14 cellular contexts compared by ENCODE assay signal in the genomic region with DNA sequence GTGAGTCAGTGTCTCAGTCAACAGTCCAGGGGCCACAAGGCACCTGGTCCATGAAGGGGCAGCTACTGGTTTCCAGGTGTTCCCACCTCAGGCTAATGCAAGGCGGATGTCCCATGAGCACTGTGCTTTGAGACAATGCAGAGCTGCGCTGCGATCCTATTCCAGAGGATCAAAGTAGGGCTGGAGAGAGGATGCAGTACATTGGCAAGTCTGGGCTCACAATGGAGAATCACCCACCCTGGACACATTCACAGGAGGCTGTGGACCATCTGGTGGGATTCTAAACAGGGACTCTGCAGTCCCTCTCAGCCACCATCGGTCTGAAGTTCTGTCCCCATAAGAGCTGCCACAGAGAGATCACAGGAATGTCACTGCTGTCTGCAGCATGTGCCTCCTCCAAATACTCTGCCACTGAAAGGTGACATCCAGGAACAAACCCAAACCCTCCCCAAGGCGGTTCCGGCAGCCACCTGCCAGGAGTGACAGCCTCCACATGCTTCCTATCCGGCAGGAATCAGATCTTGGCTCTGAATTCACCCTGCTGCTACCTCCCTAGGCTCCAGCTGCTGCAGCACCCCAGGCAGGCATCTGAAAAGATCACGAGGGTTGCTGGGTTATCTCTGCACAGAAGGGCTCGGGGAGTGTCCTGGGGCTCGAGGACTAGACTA. TPM values are rescaled to one million over a fixed set of nuclear protein-coding genes. Genes with fewer than 3 reads are reported as not detected.
DNase-seq lines count a peak whose midpoint lies in the region; ATAC-seq lines count a peak whose summit lies in the region.
"Had no signal": no experiment of that assay in that cellular context is flagged by ENCODE, and none has a peak within 500 bp of the region (broad histone marks: within the 10 kb centered on the region; RNA-seq: fewer than 3 reads in every experiment).

No MANE protein-coding gene starts in this region.

- DNase-seq in CD4-positive, CD25-positive, alpha-beta regulatory T cell, result no peak
- DNase-seq in DMS53 treated with DMSO at 0.1 percent for 48 hours (lab: John Stamatoyannopoulos, UW; ENCODE audit: unreplicated experiment) (peak; percentile 25), caudate nucleus (lab: John Stamatoyannopoulos, UW) (peak in 28 of 61 donors; percentile 19 to 86 (median 36)), neuronal stem cell (ENCODE audit: low spot score) (no peak), KG1 (lab: John Stamatoyannopoulos, UW) (no peak)
- no peak for DNase-seq in stimulated activated CD4-positive, alpha-beta T cell treated with anti-CD3 and anti-CD28 coated beads, Interleukin-4, amount 100 ng/mL, for 1 hour
- DNase-seq: BE2C, GM23248, NCI-H2029, NCI-H446, NCI-H526 had no signal

- no peak overlapping the region for H4K8ac ChIP-seq in neuronal stem cell (ENCODE audit: low read depth, low read length)

- H3K14ac ChIP-seq in neuronal stem cell (ENCODE audit: low read length), result peak overlapping the region; percentile 71

- no peaks in the 10 kb centered on the region for H3K27me3 ChIP-seq in CD4-positive, CD25-positive, alpha-beta regulatory T cell (ENCODE audit: control insufficient read depth, insufficient read depth, low read length)
- no peaks in the 10 kb centered on the region for H3K27me3 ChIP-seq in neuronal stem cell (ENCODE audit: control insufficient read depth in 3 of 3, insufficient read depth in 3 of 3, low read depth in 1 of 3, low read length in 3 of 3)
- H3K27me3 ChIP-seq: BE2C had no signal

- H2BK5ac ChIP-seq in neuronal stem cell (ENCODE audit: low read length), result no peak overlapping the region

- H2AFZ ChIP-seq in neuronal stem cell (ENCODE audit: low read length), result no peak overlapping the region
- H2AFZ ChIP-seq: GM23248 had no signal

- no peaks in the 10 kb centered on the region for H3K4me1 ChIP-seq in CD4-positive, CD25-positive, alpha-beta regulatory T cell (ENCODE audit: control insufficient read depth, insufficient read depth, low read length, poor library complexity, severe bottlenecking)
- no peaks in the 10 kb centered on the region for H3K4me1 ChIP-seq in neuronal stem cell (ENCODE audit: control insufficient read depth in 2 of 2, insufficient read depth in 1 of 2, low read depth in 1 of 2, low read length in 2 of 2)
- H3K4me1 ChIP-seq: BE2C, HAP-1 had no signal

- WGBS in neuronal stem cell (ENCODE audit: extremely low coverage in 2 of 2, insufficient read length in 2 of 2, insufficient replicate concordance in 1 of 2), 2 donors, result no CpG with 5 or more reads among the region's 10 CpGs

- H3K4me3 ChIP-seq in CD4-positive, CD25-positive, alpha-beta regulatory T cell (ENCODE audit: low read depth, low read length), result no peak overlapping the region
- peak overlapping the region in 1 of 2 donors; percentile 11 for H3K4me3 ChIP-seq in neuronal stem cell (ENCODE audit: low read length in 2 of 2)
- H3K4me3 ChIP-seq: GM23248, HAP-1 had no signal

- H3K9ac ChIP-seq in neuronal stem cell (ENCODE audit: low read depth, low read length, poor library complexity), result no peak overlapping the region
- H3K9ac ChIP-seq: GM23248 had no signal

- H3K9me3 ChIP-seq in CD4-positive, CD25-positive, alpha-beta regulatory T cell (ENCODE audit: control insufficient read depth in 2 of 2, low read length in 2 of 2), result no peaks in the 10 kb centered on the region
- no peaks in the 10 kb centered on the region for H3K9me3 ChIP-seq in neuronal stem cell (replicated peaks in 1 of 2; ENCODE audit: control insufficient read depth in 2 of 2, insufficient read depth in 1 of 2, low read depth in 1 of 2, low read length in 2 of 2)
- H3K9me3 ChIP-seq: BE2C, HAP-1 had no signal

- H2BK12ac ChIP-seq in neuronal stem cell (ENCODE audit: low read length), result no peak overlapping the region

- H3K4me1 Mint-ChIP-seq in CD4-positive, CD25-positive, alpha-beta regulatory T cell, result peaks cover 0 to 2% (median 0%) of the 10 kb centered on the region in 4 donors

- H3K36me3 ChIP-seq in CD4-positive, CD25-positive, alpha-beta regulatory T cell (ENCODE audit: control insufficient read depth, insufficient read depth, low read length), result peaks cover 46% of the 10 kb centered on the region
- H3K36me3 ChIP-seq in neuronal stem cell (replicated peaks in 1 of 2; ENCODE audit: control insufficient read depth in 2 of 2, insufficient read depth in 2 of 2, low read length in 2 of 2), result peaks cover 25 to 52% of the 10 kb centered on the region in 2 donors

- no peaks in the 10 kb centered on the region for H3K9me3 Mint-ChIP-seq in CD4-positive, CD25-positive, alpha-beta regulatory T cell

- H2BK120ac ChIP-seq in neuronal stem cell (ENCODE audit: low read depth, low read length), result no peak overlapping the region

- H3K27ac ChIP-seq in CD4-positive, CD25-positive, alpha-beta regulatory T cell (ENCODE audit: insufficient read depth, low read length, poor library complexity, severe bottlenecking), result no peak overlapping the region
- peak overlapping the region; percentile 24 for H3K27ac ChIP-seq in caudate nucleus (ENCODE audit: low read depth, low read length)
- H3K27ac ChIP-seq in neuronal stem cell (replicated peaks; ENCODE audit: low read length), result no peak overlapping the region
- H3K27ac ChIP-seq: GM23248 had no signal

- H3K27me3 Mint-ChIP-seq in CD4-positive, CD25-positive, alpha-beta regulatory T cell, result no peaks in the 10 kb centered on the region

- H3K18ac ChIP-seq in neuronal stem cell (ENCODE audit: low read length), result no peak overlapping the region

- H3K36me3 Mint-ChIP-seq in CD4-positive, CD25-positive, alpha-beta regulatory T cell, result peaks cover 34% of the 10 kb centered on the region

- H3K4ac ChIP-seq in neuronal stem cell (ENCODE audit: low read length), result no peak overlapping the region

- peak overlapping the region; percentile 85 for H3K23ac ChIP-seq in neuronal stem cell (ENCODE audit: low read depth, low read length, poor library complexity)

- H3K79me1 ChIP-seq in neuronal stem cell (ENCODE audit: low read depth, low read length), result no peaks in the 10 kb centered on the region

- no peak overlapping the region for H2AK5ac ChIP-seq in neuronal stem cell (ENCODE audit: low read depth, low read length)

- no peak overlapping the region for H3K4me3 Mint-ChIP-seq in CD4-positive, CD25-positive, alpha-beta regulatory T cell

- no peak for ATAC-seq in CD4-positive, CD25-positive, alpha-beta regulatory T cell (ENCODE audit: low read depth in 2 of 2)
- no peak for ATAC-seq in HG03025 (IDR thresholded peaks at IDR 0.05; ENCODE audit: low FRiP score, unreplicated experiment)
- ATAC-seq: Right ventricle myocardium inferior had no signal

- H3K27ac Mint-ChIP-seq in CD4-positive, CD25-positive, alpha-beta regulatory T cell, result peak overlapping the region in 2 of 3 donors; percentile 24 to 54

- no peak overlapping the region for H3K4me2 ChIP-seq in neuronal stem cell (ENCODE audit: insufficient read depth, low read length, poor library complexity, severe bottlenecking)

- H2BK15ac ChIP-seq in neuronal stem cell (ENCODE audit: low read length), result no peak overlapping the region

- H4K91ac ChIP-seq in neuronal stem cell (ENCODE audit: low read depth, low read length, poor library complexity), result no peak overlapping the region

RNA-seq across cellular contexts. Expression of gene SERPIND1, which starts 45.3 kb away (rescaled TPM):
- total RNA-seq in CD4-positive, CD25-positive, alpha-beta regulatory T cell, result not detected
- polyA plus RNA-seq in CD4-positive, CD25-positive, alpha-beta regulatory T cell, result under 1 TPM in 2 of 4 donors, not detected in 2; 0.10 to 0.29 TPM
- not detected for polyA plus RNA-seq in neuronal stem cell (2013, experiment 1 of 2)
- not detected for polyA plus RNA-seq in neuronal stem cell (2013, experiment 2 of 2)
- total RNA-seq: GM23248, Right ventricle myocardium inferior had no signal
